11 cellular contexts compared by ENCODE assay signal in genomic region chr21:31780944-31781343, GRCh38. TPM values are rescaled to one million over a fixed set of nuclear protein-coding genes. Genes with fewer than 3 reads are reported as not detected.
DNase-seq lines count a peak whose midpoint lies in the region; ATAC-seq and TF ChIP-seq lines count a peak whose summit lies in the region.
"Had no signal": no experiment of that assay in that cellular context is flagged by ENCODE, and none has a peak within 500 bp of the region (broad histone marks: within the 10 kb centered on the region; RNA-seq: fewer than 3 reads in every experiment).

No MANE protein-coding gene starts in this region.

- ATAC-seq in HG03045 (IDR thresholded peaks at IDR 0.05; ENCODE audit: unreplicated experiment), result no peak
- no peak for ATAC-seq in naive thymus-derived CD4-positive, alpha-beta T cell
- no peak for ATAC-seq in GM21526 (IDR thresholded peaks at IDR 0.05; ENCODE audit: low FRiP score, unreplicated experiment)

- no peak overlapping the region for H3K4me3 Mint-ChIP-seq in nephron
- H3K4me3 Mint-ChIP-seq in naive thymus-derived CD4-positive, alpha-beta T cell, result no peak overlapping the region

- no peaks in the 10 kb centered on the region for H3K9me3 ChIP-seq in naive thymus-derived CD4-positive, alpha-beta T cell (ENCODE audit: control insufficient read depth in 2 of 3, low read length in 3 of 3)
- H3K9me3 ChIP-seq: adrenal gland, thoracic aorta had no signal

- no peak overlapping the region for H3K4me3 ChIP-seq in naive thymus-derived CD4-positive, alpha-beta T cell (ENCODE audit: low read length)
- H3K4me3 ChIP-seq: adrenal gland, thoracic aorta had no signal

- H3K4me1 Mint-ChIP-seq in nephron, result peaks cover 16% of the 10 kb centered on the region
- peaks cover 2 to 4% (median 4%) of the 10 kb centered on the region in 7 donors for H3K4me1 Mint-ChIP-seq in naive thymus-derived CD4-positive, alpha-beta T cell

- intact Hi-C loops in naive thymus-derived CD4-positive, alpha-beta T cell (cut with micrococcal nuclease), result loop anchor here in 1 of 2 donors (10.0 kb wide), 2 partner anchors 794 to 1044 kb away; no protein-coding TSS in a partner anchor

- no peaks in the 10 kb centered on the region for H3K36me3 ChIP-seq in naive thymus-derived CD4-positive, alpha-beta T cell (ENCODE audit: control insufficient read depth in 2 of 3, insufficient read depth in 3 of 3, low read length in 3 of 3)
- H3K36me3 ChIP-seq: adrenal gland, thoracic aorta had no signal

- POLR2A ChIA-PET in naive thymus-derived CD4-positive, alpha-beta T cell (lab: Charles Lee), result no interaction called here

- no peaks in the 10 kb centered on the region for H3K4me1 ChIP-seq in naive thymus-derived CD4-positive, alpha-beta T cell (ENCODE audit: control insufficient read depth in 2 of 2, insufficient read depth in 2 of 2, low read length in 2 of 2)
- H3K4me1 ChIP-seq: adrenal gland had no signal

- TF ChIP-seq CTCF in GM13977 (IDR thresholded peaks at IDR 0.05; ENCODE audit: extremely low read depth, insufficient read depth, missing control alignments) (peak; percentile 24), VCaP (conservative IDR thresholded peaks at IDR 0.05) (peak; percentile 90), nephron (IDR thresholded peaks at IDR 0.05; ENCODE audit: unreplicated experiment in 3 of 3) (peak; percentile 32 to 38 (median 38))

- CTCF ChIA-PET in naive thymus-derived CD4-positive, alpha-beta T cell (lab: Charles Lee), result interaction anchor here (0.7 kb wide), 1 partner anchor 483 kb away, joined by 3 read pairs; no protein-coding TSS in a partner anchor

- H3K27ac ChIP-seq in VCaP, result no peak overlapping the region; the same call in 1 of the 2 replicates
- no peak overlapping the region for H3K27ac ChIP-seq in naive thymus-derived CD4-positive, alpha-beta T cell (ENCODE audit: low read depth, low read length)
- H3K27ac ChIP-seq: adrenal gland, thoracic aorta had no signal

- in situ Hi-C loops in GM13977 (cut with MboI; ENCODE audit: low pct_unique_long_range_greater_than_20kb, low sequenced_read_pairs, unreplicated experiment), result no loop called here

- H3K9me3 Mint-ChIP-seq in nephron, result peaks cover 2% of the 10 kb centered on the region
- peaks cover 0 to 10% (median 0%) of the 10 kb centered on the region in 11 donors for H3K9me3 Mint-ChIP-seq in naive thymus-derived CD4-positive, alpha-beta T cell

- no peak overlapping the region for H3K27ac Mint-ChIP-seq in nephron
- no peak overlapping the region for H3K27ac Mint-ChIP-seq in naive thymus-derived CD4-positive, alpha-beta T cell

- no peaks in the 10 kb centered on the region for H3K36me3 Mint-ChIP-seq in nephron (ENCODE audit: low read depth)
- H3K36me3 Mint-ChIP-seq in naive thymus-derived CD4-positive, alpha-beta T cell, result no peaks in the 10 kb centered on the region

- no peaks in the 10 kb centered on the region for H3K27me3 ChIP-seq in naive thymus-derived CD4-positive, alpha-beta T cell (ENCODE audit: control insufficient read depth in 2 of 2, insufficient read depth in 2 of 2, low read length in 2 of 2)
- H3K27me3 ChIP-seq: adrenal gland had no signal

- H3K27me3 Mint-ChIP-seq in nephron (ENCODE audit: low read depth), result no peaks in the 10 kb centered on the region
- H3K27me3 Mint-ChIP-seq in naive thymus-derived CD4-positive, alpha-beta T cell, result peaks cover 0 to 15% (median 12%) of the 10 kb centered on the region in 5 donors

- DNase-seq in GM13977 (ENCODE audit: low spot score) (no peak), NCI-H1694 treated with DMSO at 0.1 percent for 48 hours (lab: John Stamatoyannopoulos, UW) (peak; percentile 45), NCI-H446 treated with DMSO at 0.1 percent for 48 hours (lab: John Stamatoyannopoulos, UW) (no peak)
- no peak for DNase-seq in naive thymus-derived CD4-positive, alpha-beta T cell
- DNase-seq: activated CD4-positive, alpha-beta T cell treated with anti-CD3 and anti-CD28 coated beads for 4 hours had no signal

RNA-seq across cellular contexts. Expression of gene SCAF4, which starts 49.0 kb away (rescaled TPM):
- 10 to 100 TPM; 54.8 to 69.7 (median 64.7) TPM for total RNA-seq in naive thymus-derived CD4-positive, alpha-beta T cell
- 10 to 100 TPM; 20.4 to 44.5 TPM for polyA plus RNA-seq in naive thymus-derived CD4-positive, alpha-beta T cell

Comparison
In these comparisons a context has a peak if more than half of its experiments do, and no peak if none do; other contexts are left out.
1. CTCF ChIP-seq: peak in every context shown above with its lines; median percentile 90 in VCaP; 38 in nephron; 24 in GM13977.